29 cellular contexts compared by ENCODE assay signal in the genomic region with DNA sequence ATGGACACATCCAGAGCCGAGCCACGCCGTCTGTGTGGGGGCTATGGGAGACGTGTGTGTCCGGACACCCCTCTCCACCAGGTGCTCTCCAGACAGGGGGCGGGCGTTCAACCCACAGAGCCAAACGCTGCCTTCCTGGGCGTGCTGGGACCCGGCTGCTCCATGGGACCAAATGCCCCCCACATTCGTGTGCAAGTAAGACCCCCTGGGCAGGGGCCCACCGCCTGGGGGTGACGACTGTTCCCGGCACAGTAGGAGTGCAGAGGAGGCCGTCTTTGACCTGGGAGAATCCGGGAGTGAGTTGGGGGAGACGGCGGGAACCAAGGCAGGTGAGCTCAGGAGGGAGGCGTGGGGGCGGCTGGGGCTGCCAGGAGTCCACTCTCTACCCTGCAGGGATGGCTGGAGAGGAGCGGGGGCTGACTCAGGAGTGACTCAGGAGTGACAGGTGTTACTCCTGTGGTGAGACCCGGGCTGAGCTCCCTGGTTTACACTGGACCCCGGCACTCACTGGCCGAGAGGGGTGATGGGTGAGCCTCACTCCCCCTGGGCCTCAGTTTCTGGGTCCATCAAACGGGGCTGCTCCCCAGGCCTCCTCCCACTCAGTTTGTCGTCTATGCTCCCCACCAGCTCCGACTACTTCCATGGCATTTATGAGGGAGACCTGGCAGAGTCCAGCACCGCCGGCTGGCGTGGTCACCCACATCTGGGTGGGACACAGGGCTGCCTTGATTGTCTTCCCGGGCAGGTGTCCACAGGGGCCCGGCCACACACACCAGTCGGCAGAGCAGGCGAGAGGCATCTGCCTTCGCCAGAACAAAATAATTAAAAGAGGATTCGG.
"Had no signal": no experiment of that assay in that cellular context is flagged by ENCODE, and none has a peak within 500 bp of the region (broad histone marks: within the 10 kb centered on the region; RNA-seq: fewer than 3 reads in every experiment).

No MANE protein-coding gene starts in this region.

- H3K9me3 Mint-ChIP-seq: activated T-helper 1 cell treated with anti-CD3 and anti-CD28 coated beads, Interleukin-12 subunit alpha, Interleukin-12 subunit beta, Interleukin-2, Interleukin-4 antibody, amounts not matched to agents 30 ng/mL and 10 ng/mL and 1 ng/mL, durations not matched to agents 14 hours and 24 hours and 36 hours; immature natural killer cell; stimulated activated effector memory CD8-positive, alpha-beta T cell treated with anti-CD3 and anti-CD28 coated beads, Interleukin-12 subunit alpha, Interleukin-12 subunit beta, amount 100 ng/mL, for 72 hours had no signal

- H3K4me1 Mint-ChIP-seq: memory B cell had no signal

- H3K36me3 Mint-ChIP-seq: brain; immature natural killer cell; memory B cell; stimulated activated effector memory CD8-positive, alpha-beta T cell treated with anti-CD3 and anti-CD28 coated beads, Interleukin-12 subunit alpha, Interleukin-12 subunit beta, amount 100 ng/mL, for 72 hours had no signal

- H3K9me3 ChIP-seq: right lobe of liver, uterus had no signal

- FAIRE-seq: small intestine had no signal

- H3K4me3 ChIP-seq: hepatocyte, right lobe of liver, stomach, suprapubic skin, tibial nerve, uterus had no signal

- H3K79me2 ChIP-seq: hepatocyte, parathyroid adenoma had no signal

- H3K27ac Mint-ChIP-seq: activated T-helper 1 cell treated with anti-CD3 and anti-CD28 coated beads, Interleukin-12 subunit alpha, Interleukin-12 subunit beta, Interleukin-2, Interleukin-4 antibody, amounts not matched to agents 30 ng/mL and 10 ng/mL and 1 ng/mL, durations not matched to agents 14 hours and 24 hours and 36 hours; immature natural killer cell; memory B cell; nephron; stimulated activated effector memory CD8-positive, alpha-beta T cell treated with anti-CD3 and anti-CD28 coated beads, Interleukin-12 subunit alpha, Interleukin-12 subunit beta, amount 100 ng/mL, for 72 hours; T-helper 1 cell treated with Interleukin-12 subunit alpha and Interleukin-12 subunit beta and Interleukin-4 antibody, amounts not matched to agents 30 μg/mL and 1 μg/mL, for 36 hours had no signal

- H3K27ac ChIP-seq: hepatocyte, parathyroid adenoma, right lobe of liver, stomach, suprapubic skin, tibial nerve, uterus had no signal

- H2AFZ ChIP-seq: hepatocyte, parathyroid adenoma had no signal

- DNase-seq: activated CD4-positive, alpha-beta T cell treated with anti-CD3 and anti-CD28 coated beads for 4 hours; activated CD4-positive, alpha-beta T cell treated with anti-CD3 and anti-CD28 coated beads, Interleukin-2, amount 50 U/mL, for 48 hours; activated CD4-positive, CD25-positive, alpha-beta regulatory T cell; activated gamma-delta T cell; activated naive CD4-positive, alpha-beta T cell treated with anti-CD3 and anti-CD28 coated beads, Interleukin-2, amount 50 U/mL, for 16 hours; activated T-cell treated with anti-CD3 and anti-CD28 coated beads for 4 hours; anterior cingulate cortex; caudate nucleus; dermis blood vessel endothelial cell; effector CD8-positive, alpha-beta T cell; erythroblast; foreskin fibroblast; immature natural killer cell; kidney glomerular epithelial cell; small intestine; stimulated activated CD4-positive, alpha-beta T cell treated with anti-CD3 and anti-CD28 coated beads, Interleukin-2, amount 100 ng/mL, for 24 hours; stomach; uterus had no signal

- H3K4me3 Mint-ChIP-seq: activated T-helper 1 cell treated with anti-CD3 and anti-CD28 coated beads, Interleukin-12 subunit alpha, Interleukin-12 subunit beta, Interleukin-2, Interleukin-4 antibody, amounts not matched to agents 30 ng/mL and 10 ng/mL and 1 ng/mL, durations not matched to agents 14 hours and 24 hours and 36 hours; brain; immature natural killer cell; memory B cell; nephron; stimulated activated effector memory CD8-positive, alpha-beta T cell treated with anti-CD3 and anti-CD28 coated beads, Interleukin-12 subunit alpha, Interleukin-12 subunit beta, amount 100 ng/mL, for 72 hours; T-helper 1 cell treated with Interleukin-12 subunit alpha and Interleukin-12 subunit beta and Interleukin-4 antibody, amounts not matched to agents 30 μg/mL and 1 μg/mL, for 36 hours had no signal

- H3K36me3 ChIP-seq: right lobe of liver, stomach, suprapubic skin, tibial nerve, uterus had no signal

- H3K4me1 ChIP-seq: parathyroid adenoma, right lobe of liver, uterus had no signal

- ATAC-seq: right lobe of liver; stimulated activated effector memory CD8-positive, alpha-beta T cell treated with anti-CD3 and anti-CD28 coated beads, Interleukin-12 subunit alpha, Interleukin-12 subunit beta, amount 100 ng/mL, for 72 hours had no signal

- H3K4me2 ChIP-seq: hepatocyte had no signal
